ENCODE assay signal across 7 cellular contexts in the genomic region with DNA sequence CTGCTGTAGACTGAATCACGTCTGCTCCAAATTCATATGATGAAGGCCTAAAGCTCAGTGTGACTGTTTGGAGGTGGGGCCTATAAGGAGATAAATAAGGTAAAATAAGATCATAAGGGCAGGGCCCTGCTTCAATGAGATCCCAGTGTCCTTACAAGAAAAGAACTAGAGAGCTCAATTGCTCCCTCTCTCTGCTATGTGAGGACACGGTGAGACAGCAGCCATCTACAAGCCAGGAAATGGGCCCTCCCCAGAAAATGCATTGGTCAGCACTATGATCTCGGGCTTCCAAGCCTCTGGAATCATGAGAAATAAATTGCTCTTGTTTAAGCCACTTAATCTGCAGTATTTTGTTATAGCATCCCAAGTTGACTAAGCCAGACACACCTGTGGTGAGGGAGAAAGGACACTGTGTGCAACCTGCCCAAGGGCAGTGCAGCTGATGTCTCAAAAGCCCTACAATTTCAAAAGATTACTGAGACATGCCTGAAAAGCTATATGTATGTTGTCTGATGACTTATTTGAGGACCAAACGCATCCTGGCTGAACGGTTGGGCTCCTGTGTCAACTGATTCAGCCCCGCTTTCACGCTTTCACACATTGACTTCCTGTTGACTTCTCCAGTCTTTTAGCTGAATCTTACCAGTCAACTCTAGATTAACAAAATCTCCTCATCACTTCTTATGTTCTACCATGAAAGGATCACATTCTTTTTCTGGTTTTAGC. TPM values are rescaled to one million over a fixed set of nuclear protein-coding genes. Genes with fewer than 3 reads are reported as not detected.
A peak's percentile ranks its signal among the peaks of the same experiment; 100 is the strongest.
DNase-seq lines count a peak whose midpoint lies in the region; ATAC-seq and TF ChIP-seq lines count a peak whose summit lies in the region.

No MANE protein-coding gene starts in this region.

- H3K4me3 Mint-ChIP-seq in stimulated activated naive B cell treated with anti-CD40 and anti-IgM and Interleukin-4, amounts not matched to agents 10 μg/mL and 1 μg/mL and 100 μg/mL, for 72 hours, result no peak overlapping the region

- H3K4me3 ChIP-seq in tibial nerve, result no peak overlapping the region

- peaks cover 2 to 14% of the 10 kb centered on the region in 2 donors for H3K4me1 Mint-ChIP-seq in stimulated activated naive B cell treated with anti-CD40 and anti-IgM and Interleukin-4, amounts not matched to agents 10 μg/mL and 1 μg/mL and 100 μg/mL, for 72 hours

- H3K27ac Mint-ChIP-seq in stimulated activated naive B cell treated with anti-CD40 and anti-IgM and Interleukin-4, amounts not matched to agents 10 μg/mL and 1 μg/mL and 100 μg/mL, for 72 hours, result no peak overlapping the region

- H3K9me3 Mint-ChIP-seq in stimulated activated naive B cell treated with anti-CD40 and anti-IgM and Interleukin-4, amounts not matched to agents 10 μg/mL and 1 μg/mL and 100 μg/mL, for 72 hours, result no peaks in the 10 kb centered on the region

- H3K27me3 Mint-ChIP-seq in stimulated activated naive B cell treated with anti-CD40 and anti-IgM and Interleukin-4, amounts not matched to agents 10 μg/mL and 1 μg/mL and 100 μg/mL, for 72 hours, result no peaks in the 10 kb centered on the region

- H3K36me3 ChIP-seq in tibial nerve, result no peaks in the 10 kb centered on the region

- no peaks in the 10 kb centered on the region for H3K9me3 ChIP-seq in tibial nerve

- WGBS in tibial nerve, 2 donors, result 64 to 69% methylated on average over 7 of the region's 7 CpGs

- peak overlapping the region in 1 of 4 donors; percentile 2 for H3K27ac ChIP-seq in tibial nerve

- H3K27me3 ChIP-seq in tibial nerve, result no peaks in the 10 kb centered on the region

- peak; percentile 67 for DNase-seq in activated CD8-positive, alpha-beta memory T cell treated with anti-CD3 and anti-CD28 coated beads, Interleukin-2, amount 50 U/mL, for 48 hours
- DNase-seq in iPS-NIHi11 (ENCODE audit: low spot score) (peak; percentile 44), GM19238 (ENCODE audit: insufficient read length, low spot score) (no peak), glomerular visceral epithelial cell (ENCODE audit: extremely low spot score) (no peak), tibial nerve (ENCODE audit: low spot score in 2 of 2) (no peak)
- DNase-seq in stimulated activated naive B cell treated with anti-CD40 and anti-IgM and Interleukin-4, amounts not matched to agents 10 μg/mL and 1 μg/mL and 100 μg/mL, for 72 hours, result peak; percentile 24

- TF ChIP-seq EP300 in tibial nerve (IDR thresholded peaks at IDR 0.05), result no peak

- ATAC-seq in HG03097 (IDR thresholded peaks at IDR 0.05; ENCODE audit: low FRiP score, unreplicated experiment), result peak; percentile 66
- ATAC-seq in stimulated activated naive B cell treated with anti-CD40 and anti-IgM and Interleukin-4, amounts not matched to agents 10 μg/mL and 1 μg/mL and 100 μg/mL, for 72 hours (replicated peaks), result peak; percentile 86 to 91

- TF ChIP-seq CTCF in tibial nerve (IDR thresholded peaks at IDR 0.05), result no peak

- no peaks in the 10 kb centered on the region for H3K36me3 Mint-ChIP-seq in stimulated activated naive B cell treated with anti-CD40 and anti-IgM and Interleukin-4, amounts not matched to agents 10 μg/mL and 1 μg/mL and 100 μg/mL, for 72 hours

- no peak for TF ChIP-seq POLR2A in tibial nerve (IDR thresholded peaks at IDR 0.05)

- peaks cover 0 to 8% (median 0%) of the 10 kb centered on the region in 4 donors for H3K4me1 ChIP-seq in tibial nerve

RNA-seq across cellular contexts. Expression of a gene that starts 13.2 kb away (rescaled TPM):
- total RNA-seq in tibial nerve, result 1 to 10 TPM in 1 of 4 donors, under 1 TPM in 1, not detected in 2; 0.78 to 1.5 TPM

RNA-seq across cellular contexts. Expression of a gene that starts 51.8 kb away (rescaled TPM):
- under 1 TPM in 1 of 4 donors, not detected in 3; 0.39 TPM for total RNA-seq in tibial nerve

Comparison
In these comparisons a context has a peak if more than half of its experiments do, and no peak if none do; other contexts are left out.
1. DNase-seq: peak in activated CD8-positive, alpha-beta memory T cell treated with anti-CD3 and anti-CD28 coated beads, Interleukin-2, amount 50 U/mL, for 48 hours (single experiment), iPS-NIHi11 (single experiment) and stimulated activated naive B cell treated with anti-CD40 and anti-IgM and Interleukin-4, amounts not matched to agents 10 μg/mL and 1 μg/mL and 100 μg/mL, for 72 hours (single experiment); none in GM19238 (single experiment), glomerular visceral epithelial cell (single experiment) and tibial nerve (0 of 2).